ENCODE assay signal across 13 cellular contexts in genomic region chr9:125495137-125496119, GRCh38.
DNase-seq lines count a peak whose midpoint lies in the region; ATAC-seq and TF ChIP-seq lines count a peak whose summit lies in the region.
"Had no signal": no experiment of that assay in that cellular context is flagged by ENCODE, and none has a peak within 500 bp of the region (broad histone marks: within the 10 kb centered on the region; RNA-seq: fewer than 3 reads in every experiment).

No MANE protein-coding gene starts in this region.

- H2AFZ ChIP-seq in GM23248 (no peak overlapping the region), MM.1S (ENCODE audit: low read length) (no peak overlapping the region)

- H3K9me3 Mint-ChIP-seq in memory B cell: no peaks in the 10 kb centered on the region
- H3K9me3 Mint-ChIP-seq: neural crest cell had no signal

- TF ChIP-seq CTCF in GM10248 (IDR thresholded peaks at IDR 0.05; ENCODE audit: control extremely low read depth, extremely low read depth, low read depth, missing control alignments): no peak
- TF ChIP-seq CTCF in MM.1S (IDR thresholded peaks at IDR 0.05; ENCODE audit: low read length): no peak

- H3K4me1 ChIP-seq in GM23248 (ENCODE audit: insufficient read depth) (peaks cover 17% of the 10 kb centered on the region), MM.1S (ENCODE audit: low read length) (no peaks in the 10 kb centered on the region)

- H3K36me3 ChIP-seq in GM23248 (ENCODE audit: low read depth) (no peaks in the 10 kb centered on the region), MM.1S (replicated peaks; ENCODE audit: insufficient read depth, low read length) (no peaks in the 10 kb centered on the region)
- H3K36me3 ChIP-seq: cardiac muscle cell had no signal

- H4K20me1 ChIP-seq in GM23248 (ENCODE audit: insufficient read depth) (no peaks in the 10 kb centered on the region), MM.1S (ENCODE audit: insufficient read depth, low read length) (no peaks in the 10 kb centered on the region)

- H3K4me3 ChIP-seq in GM23248 (no peak overlapping the region), MM.1S (ENCODE audit: low read length) (no peak overlapping the region)
- H3K4me3 ChIP-seq: cardiac muscle cell had no signal

- no peak overlapping the region for H3K27ac ChIP-seq in GM23248
- H3K27ac ChIP-seq in MM.1S (ENCODE audit: low read length): no peak overlapping the region
- H3K27ac ChIP-seq: cardiac muscle cell had no signal

- DNase-seq in GM10248 (ENCODE audit: extremely low spot score): peak; percentile 47
- DNase-seq in GM23248: peak; percentile 9
- peak; percentile 14 for DNase-seq in NCI-H69 (lab: John Stamatoyannopoulos, UW)
- no peak for DNase-seq in memory B cell (ENCODE audit: low spot score in 2 of 2)
- DNase-seq in stimulated activated CD4-positive, alpha-beta T cell treated with anti-CD3 and anti-CD28 coated beads, Interleukin-4, amount 100 ng/mL, for 4 hours: no peak
- no peak for DNase-seq in occipital lobe (lab: John Stamatoyannopoulos, UW)
- no peak for DNase-seq in MM.1S
- no peak for DNase-seq in left lobe of liver (ENCODE audit: low spot score)
- DNase-seq: NCI-H1417; stimulated activated naive CD4-positive, alpha-beta T cell treated with Interleukin-2 at 50 U/mL for 16 hours had no signal

- H3K9me3 ChIP-seq in GM23248 (ENCODE audit: low read depth) (no peaks in the 10 kb centered on the region), MM.1S (replicated peaks; ENCODE audit: insufficient read depth, low read length) (no peaks in the 10 kb centered on the region)

- H3K9me2 ChIP-seq in GM23248 (ENCODE audit: insufficient read depth) (no peaks in the 10 kb centered on the region), MM.1S (replicated peaks; ENCODE audit: insufficient read depth, low read length) (no peaks in the 10 kb centered on the region)

- CTCF ChIA-PET in GM10248 (lab: Yijun Ruan, JAX): interaction anchor here (0.9 kb wide), 1 partner anchor 45 kb away, joined by 3 read pairs; no protein-coding TSS in a partner anchor

- H3K4me2 ChIP-seq in GM23248 (ENCODE audit: unreplicated experiment) (no peak overlapping the region), MM.1S (ENCODE audit: low read depth, low read length) (no peak overlapping the region)

- H3K79me2 ChIP-seq in GM23248 (ENCODE audit: insufficient read depth): 0 out of 2 replicates have a peak, but pooled peaks cover 6% of the 10 kb centered on the region
- H3K79me2 ChIP-seq in MM.1S (ENCODE audit: low read length): no peaks in the 10 kb centered on the region

- H3F3A ChIP-seq in GM23248 (ENCODE audit: insufficient read depth): peaks cover 17% of the 10 kb centered on the region
- H3F3A ChIP-seq in MM.1S (ENCODE audit: insufficient read depth, low read length): no peaks in the 10 kb centered on the region

- peaks cover 22% of the 10 kb centered on the region for H3K4me1 Mint-ChIP-seq in memory B cell
- H3K4me1 Mint-ChIP-seq: neural crest cell had no signal

- WGBS in GM23248 (ENCODE audit: low coverage in 1 of 2, low lambda C conversion rate in 2 of 2, missing lambda C conversion rate in 2 of 2), 2 experiments: 90% methylated on average over 8 of the region's 8 CpGs

- POLR2A ChIA-PET in GM10248 (lab: Yijun Ruan, JAX): no interaction called here

- ATAC-seq in memory B cell (ENCODE audit: low read depth) (peak; percentile 22), left lobe of liver (no peak)
- ATAC-seq: esophagus mucosa had no signal

- H3K4me3 Mint-ChIP-seq in memory B cell: no peak overlapping the region
- H3K4me3 Mint-ChIP-seq: neural crest cell had no signal

- peaks cover 15% of the 10 kb centered on the region for H3K36me3 Mint-ChIP-seq in memory B cell

- H3K27ac Mint-ChIP-seq in memory B cell: no peak overlapping the region

- no peaks in the 10 kb centered on the region for H3K27me3 Mint-ChIP-seq in memory B cell

- in situ Hi-C loops in GM23248 (cut with MboI): no loop called here

- no peak overlapping the region for H3K9ac ChIP-seq in GM23248
- no peak overlapping the region for H3K9ac ChIP-seq in MM.1S (ENCODE audit: low read length)

- H3K27me3 ChIP-seq in GM23248 (replicated peaks; ENCODE audit: insufficient read depth): no peaks in the 10 kb centered on the region
- no peaks in the 10 kb centered on the region for H3K27me3 ChIP-seq in MM.1S (replicated peaks; ENCODE audit: insufficient read depth, low read length)
- H3K27me3 ChIP-seq: cardiac muscle cell had no signal

Comparison
In these comparisons a context has a peak if more than half of its experiments do, and no peak if none do; other contexts are left out.
1. DNase-seq: peak in GM10248 (single experiment), GM23248 (single experiment) and NCI-H69 (single experiment); none in memory B cell (0 of 2), stimulated activated CD4-positive, alpha-beta T cell treated with anti-CD3 and anti-CD28 coated beads, Interleukin-4, amount 100 ng/mL, for 4 hours (0 of 2), occipital lobe (single experiment), MM.1S (single experiment) and left lobe of liver (single experiment).